13 cellular contexts compared by ENCODE assay signal in the genomic region with DNA sequence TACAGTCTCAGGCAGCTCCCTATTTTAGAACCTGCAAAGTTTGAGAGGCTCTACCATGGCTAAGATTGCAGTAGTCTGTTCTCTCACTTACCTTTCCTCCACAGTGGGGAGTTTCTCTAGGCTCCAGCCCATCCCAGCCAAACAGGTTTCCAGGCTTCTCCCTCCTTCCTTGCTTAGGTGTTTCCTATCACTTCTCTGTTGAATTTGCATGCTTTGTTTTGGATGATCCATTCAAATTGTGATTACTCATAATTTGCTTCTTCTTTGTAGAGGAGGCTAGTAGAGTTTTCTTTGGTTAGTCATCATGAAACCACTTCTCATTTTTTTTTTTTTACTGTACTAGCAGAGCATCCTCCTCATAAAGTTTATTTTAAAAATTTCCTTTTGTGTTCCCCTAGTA.
A peak's percentile ranks its signal among the peaks of the same experiment; 100 is the strongest.
DNase-seq lines count a peak whose midpoint lies in the region; TF ChIP-seq lines count a peak whose summit lies in the region.
"Had no signal": no experiment of that assay in that cellular context is flagged by ENCODE, and none has a peak within 500 bp of the region (broad histone marks: within the 10 kb centered on the region; RNA-seq: fewer than 3 reads in every experiment).

No MANE protein-coding gene starts in this region.

- no peak for TF ChIP-seq RAD21 in SK-N-SH (IDR thresholded peaks at IDR 0.05; ENCODE audit: low read length)

- CTCF ChIA-PET in SK-N-SH (lab: Yijun Ruan, JAX): no interaction called here

- TF ChIP-seq EP300 in SK-N-SH (IDR thresholded peaks at IDR 0.05; ENCODE audit: borderline replicate concordance in 1 of 2, low read depth in 1 of 2, low read length in 1 of 2): no peak

- H3K79me2 ChIP-seq in SK-N-SH (ENCODE audit: insufficient read depth): no peaks in the 10 kb centered on the region

- TF ChIP-seq CTCF in SK-N-SH (IDR thresholded peaks at IDR 0.05) (no peak), WERI-Rb-1 (IDR thresholded peaks at IDR 0.05; ENCODE audit: low read depth, low read length) (no peak)

- H3K9me3 ChIP-seq in SK-N-SH: no peaks in the 10 kb centered on the region
- peaks cover 2% of the 10 kb centered on the region for H3K9me3 ChIP-seq in WERI-Rb-1 (ENCODE audit: severe bottlenecking)
- H3K9me3 ChIP-seq: neutrophil had no signal

- H3K4me2 ChIP-seq in SK-N-SH: peak overlapping the region; percentile 72

- H3K36me3 ChIP-seq in SK-N-SH (replicated peaks in 1 of 2; ENCODE audit: control insufficient read depth in 1 of 2, insufficient read depth in 2 of 2, low read length in 1 of 2) (no peaks in the 10 kb centered on the region), WERI-Rb-1 (no peaks in the 10 kb centered on the region)
- H3K36me3 ChIP-seq: neutrophil had no signal

- peaks cover 0 to 10% of the 10 kb centered on the region in 2 experiments; a peak in 3 of 4 replicates for H3K4me1 ChIP-seq in SK-N-SH (ENCODE audit: control insufficient read depth in 1 of 2, insufficient read depth in 2 of 2, low read depth in 1 of 2, low read length in 1 of 2)

- H3K9ac ChIP-seq in SK-N-SH: no peak overlapping the region

- H4K20me1 ChIP-seq in SK-N-SH (ENCODE audit: insufficient read depth): no peaks in the 10 kb centered on the region

- DNase-seq in AG08395 (ENCODE audit: low spot score) (peak; percentile 70), HT1080 (ENCODE audit: low read depth) (peak; percentile 83), SK-N-SH (no peak), glomerular visceral epithelial cell (ENCODE audit: extremely low spot score) (peak; percentile 5), NCI-H1092 treated with DMSO at 0.1 percent for 48 hours (lab: John Stamatoyannopoulos, UW) (no peak), amniotic stem cell (lab: John Stamatoyannopoulos, UW) (no peak), WERI-Rb-1 (no peak)
- no peak for DNase-seq in stimulated activated CD4-positive, alpha-beta T cell treated with anti-CD3 and anti-CD28 coated beads, Interleukin-1b, Interleukin-23, amount 100 ng/mL, for 48 hours
- DNase-seq: activated CD8-positive, alpha-beta T cell treated with anti-CD3 and anti-CD28 coated beads, Interleukin-2, amount 10 ng/mL, durations not matched to agents 7 days and 5 days; glutamatergic neuron; NCI-H1436; T-helper 17 cell had no signal

- H3K9me2 ChIP-seq in SK-N-SH: no peaks in the 10 kb centered on the region

- peak overlapping the region; percentile 81 for H2AFZ ChIP-seq in SK-N-SH (ENCODE audit: low read depth)

- H3K4me3 ChIP-seq in SK-N-SH (ENCODE audit: low read depth in 2 of 2, low read length in 1 of 2) (no peak overlapping the region), WERI-Rb-1 (ENCODE audit: low read depth, low read length) (no peak overlapping the region)

- no peaks in the 10 kb centered on the region for H3K27me3 ChIP-seq in SK-N-SH (ENCODE audit: insufficient read depth)
- H3K27me3 ChIP-seq in WERI-Rb-1 (ENCODE audit: insufficient read depth, low read depth, severe bottlenecking): no peaks in the 10 kb centered on the region
- H3K27me3 ChIP-seq: neutrophil had no signal

- POLR2A ChIA-PET in SK-N-SH (lab: Yijun Ruan, JAX): no interaction called here

- H3F3A ChIP-seq in SK-N-SH (replicated peaks; ENCODE audit: insufficient read depth): peaks cover 10% of the 10 kb centered on the region

- H3K27ac ChIP-seq in SK-N-SH (ENCODE audit: low read depth in 2 of 2, low read length in 1 of 2) (peak overlapping the region in 1 of 2 experiments; percentile 78; a peak in 3 of 4 replicates), WERI-Rb-1 (no peak overlapping the region)
- H3K27ac ChIP-seq: neutrophil had no signal

TF ChIP-seq in SK-N-SH, 30 proteins besides CTCF, POLR2A, EP300 and RAD21:
- TF ChIP-seq FOSL2 (IDR thresholded peaks at IDR 0.05; ENCODE audit: borderline replicate concordance, low read depth) (peak; percentile 20; the same call in 1 of the 2 replicates), JUND (IDR thresholded peaks at IDR 0.05) (peak; percentile 35; the same call in 1 of the 2 replicates), MEF2A (IDR thresholded peaks at IDR 0.05; ENCODE audit: borderline replicate concordance, low read depth) (no peak)

Comparison
In these comparisons a context has a peak if more than half of its experiments do, and no peak if none do; other contexts are left out.
1. DNase-seq: peak in AG08395 (single experiment), HT1080 (single experiment) and glomerular visceral epithelial cell (single experiment); none in SK-N-SH (single experiment), NCI-H1092 treated with DMSO at 0.1 percent for 48 hours (single experiment), stimulated activated CD4-positive, alpha-beta T cell treated with anti-CD3 and anti-CD28 coated beads, Interleukin-1b, Interleukin-23, amount 100 ng/mL, for 48 hours (single experiment), amniotic stem cell (single experiment) and WERI-Rb-1 (single experiment).